ENCODE assay signal across 8 cellular contexts in the genomic region with DNA sequence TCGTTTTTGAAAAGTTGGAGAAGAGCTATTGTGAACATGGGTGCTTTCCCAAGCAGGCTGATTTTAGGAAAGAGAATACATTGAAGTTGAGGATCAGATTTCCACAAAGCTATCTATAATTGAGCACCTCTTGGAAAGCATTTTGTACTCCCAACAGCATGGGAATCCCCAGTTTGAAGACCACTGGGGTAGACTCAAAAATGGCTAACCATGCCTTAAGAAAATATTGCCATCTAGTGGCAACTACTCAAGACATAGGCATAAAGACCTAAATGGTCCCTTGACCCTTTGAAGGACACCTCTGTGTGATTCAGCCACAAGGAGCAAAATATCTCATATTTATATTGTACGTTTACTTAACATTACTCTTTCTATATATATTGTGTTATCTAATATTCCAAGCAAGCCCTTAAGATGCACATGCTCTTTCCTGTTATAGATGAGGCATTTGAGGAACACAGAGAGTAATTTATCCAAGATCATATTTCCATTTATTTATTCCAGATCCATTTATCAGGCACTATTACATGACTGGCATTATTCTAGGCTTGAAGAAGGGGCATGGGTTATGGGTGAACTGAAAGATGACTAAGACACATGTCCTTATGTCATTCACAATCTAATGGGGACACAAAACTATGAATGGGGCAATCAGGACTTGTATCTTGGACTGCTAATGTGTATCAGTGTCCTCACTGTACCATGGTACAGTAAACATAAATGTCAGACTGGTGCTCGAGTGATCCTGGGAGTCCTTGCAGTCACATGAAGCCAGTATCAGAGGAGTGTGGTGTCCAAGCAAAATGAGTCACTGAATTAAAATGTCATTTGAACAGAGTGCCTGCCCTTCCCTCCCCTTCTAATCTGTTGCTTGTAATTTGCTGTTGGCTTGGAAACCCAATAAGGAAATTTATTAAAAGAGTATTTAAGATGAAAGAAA.
DNase-seq lines count a peak whose midpoint lies in the region; ATAC-seq and TF ChIP-seq lines count a peak whose summit lies in the region.

No MANE protein-coding gene starts in this region.

- in situ Hi-C loops in Caki2 (cut with HindIII; ENCODE audit: low pct_unique_long_range_greater_than_20kb, low sequenced_read_pairs) (no loop called here), SK-MEL-5 (cut with HindIII; ENCODE audit: low pct_unique_long_range_greater_than_20kb, low sequenced_read_pairs) (no loop called here)

- peak overlapping the region; percentile 12; the same call in 1 of the 2 replicates for H3K4me2 ChIP-seq in HCT116 (ENCODE audit: low read length)

- POLR2A ChIA-PET in HCT116 (lab: Charles Lee): no interaction called here

- no peaks in the 10 kb centered on the region for H3K4me1 Mint-ChIP-seq in mesothelial cell of epicardium

- no peak overlapping the region for H3K9ac ChIP-seq in HCT116 (ENCODE audit: low read length)

- no peak overlapping the region for H3K4me3 Mint-ChIP-seq in mesothelial cell of epicardium

- H3K36me3 Mint-ChIP-seq in mesothelial cell of epicardium: no peaks in the 10 kb centered on the region

- no peaks in the 10 kb centered on the region for H3K9me3 Mint-ChIP-seq in mesothelial cell of epicardium

- H3K9me2 ChIP-seq in HCT116 (ENCODE audit: insufficient read depth): no peaks in the 10 kb centered on the region

- no TSS peak for BruUV-seq in HCT116 (replicated peaks; lab: Mats Ljungman, UMichigan)

- CTCF ChIA-PET in HCT116 (lab: Charles Lee): interaction anchor here (0.9 to 1.0 kb wide), 6 partner anchors 8 to 524 kb away, joined by 3 to 4 read pairs (median 3); partner anchors contain the start of gene XPO1

- ATAC-seq in HCT116 (peak; percentile 89), GM19467 (IDR thresholded peaks at IDR 0.05; ENCODE audit: unreplicated experiment) (no peak)

- DNase-seq in Caki2 (ENCODE audit: low read depth) (peak; percentile 63), HCT116 (ENCODE audit: low read depth, low spot score) (peak; percentile 60), SK-MEL-5 (ENCODE audit: low read depth, low spot score) (peak; percentile 86), foreskin fibroblast (peak in 1 of 2 donors; percentile 63), prostate gland (ENCODE audit: low spot score) (no peak), MG63 (no peak), mesothelial cell of epicardium (ENCODE audit: low spot score in 2 of 2, unreplicated experiment in 2 of 2) (no peak)

- TF ChIP-seq POLR2A in HCT116 (IDR thresholded peaks at IDR 0.05; ENCODE audit: borderline replicate concordance, extremely low read depth, insufficient read depth, insufficient read length): no peak
- no peak for TF ChIP-seq POLR2A in prostate gland (IDR thresholded peaks at IDR 0.05)

- H3K27me3 ChIP-seq in HCT116 (ENCODE audit: insufficient read depth, low read length) (no peaks in the 10 kb centered on the region), prostate gland (replicated peaks; ENCODE audit: insufficient read depth) (no peaks in the 10 kb centered on the region), MG63 (no peaks in the 10 kb centered on the region)

- no peak overlapping the region for H3K27ac ChIP-seq in HCT116 (ENCODE audit: low read depth, low read length)
- no peak overlapping the region for H3K27ac ChIP-seq in prostate gland

- H3K36me3 ChIP-seq in HCT116 (ENCODE audit: control insufficient read depth in 1 of 2, insufficient read depth in 2 of 2, low read length in 2 of 2) (no peaks in the 10 kb centered on the region), prostate gland (no peaks in the 10 kb centered on the region), MG63 (no peaks in the 10 kb centered on the region)

- peak overlapping the region; percentile 50 for H2AFZ ChIP-seq in HCT116 (ENCODE audit: low read depth, low read length, poor library complexity, severe bottlenecking)

- peak; percentile 51 to 71 (median 62); a peak in 5 of 6 replicates for TF ChIP-seq CTCF in HCT116 (IDR thresholded peaks at IDR 0.05 in 2 of 3, conservative IDR thresholded peaks at IDR 0.05 in 1 of 3; ENCODE audit: borderline replicate concordance in 1 of 3, insufficient read depth in 1 of 3, low read depth in 2 of 3, low read length in 2 of 3)
- TF ChIP-seq CTCF in foreskin fibroblast (IDR thresholded peaks at IDR 0.05; ENCODE audit: low read depth, low read length): peak; percentile 54
- peak in 3 of 4 experiments; percentile 28 to 44 (median 31) for TF ChIP-seq CTCF in prostate gland (IDR thresholded peaks at IDR 0.05)
- TF ChIP-seq CTCF in mesothelial cell of epicardium (IDR thresholded peaks at IDR 0.05; ENCODE audit: unreplicated experiment): no peak

- no peaks in the 10 kb centered on the region for H3K27me3 Mint-ChIP-seq in mesothelial cell of epicardium (ENCODE audit: low read depth)

- H3K9me3 ChIP-seq in HCT116 (ENCODE audit: control insufficient read depth in 1 of 2, insufficient read depth in 1 of 2, low read depth in 1 of 2, low read length in 2 of 2) (no peaks in the 10 kb centered on the region), prostate gland (no peaks in the 10 kb centered on the region), MG63 (no peaks in the 10 kb centered on the region)

- peak; percentile 84 for TF ChIP-seq RAD21 in HCT116 (IDR thresholded peaks at IDR 0.05; ENCODE audit: low read depth)

- H3K27ac Mint-ChIP-seq in mesothelial cell of epicardium: no peak overlapping the region

- intact Hi-C loops in HCT116 (cut with micrococcal nuclease): loop anchor here (2.0 kb wide), 1 partner anchor 232 kb away; no protein-coding TSS in a partner anchor
- intact Hi-C loops in prostate gland (cut with DNase I): no loop called here

- WGBS in prostate gland: 55% methylated on average over 3 of the region's 3 CpGs

- H3K4me3 ChIP-seq in HCT116 (replicated peaks in 1 of 2; ENCODE audit: low read depth in 1 of 2, low read length in 2 of 2): no peak overlapping the region
- no peak overlapping the region for H3K4me3 ChIP-seq in foreskin fibroblast (ENCODE audit: low read depth in 1 of 2, low read length in 2 of 2)
- no peak overlapping the region for H3K4me3 ChIP-seq in prostate gland
- H3K4me3 ChIP-seq in MG63: no peak overlapping the region

- RAD21 ChIA-PET in HCT116 (lab: Charles Lee; ENCODE audit: low non-redundant PET in 1 of 2, low total read pairs in 2 of 2, uncharacterized antibody in 2 of 2, unreplicated experiment in 2 of 2): interaction anchor here in 1 of 2 experiments (0.6 kb wide), 1 partner anchor 361 kb away, joined by 4 read pairs; no protein-coding TSS in a partner anchor

- H3K4me1 ChIP-seq in HCT116 (ENCODE audit: control insufficient read depth in 1 of 2, insufficient read depth in 2 of 2, low read length in 2 of 2): peaks cover 6 to 13% of the 10 kb centered on the region in 2 experiments; a peak in 3 of 4 replicates
- H3K4me1 ChIP-seq in prostate gland (replicated peaks): no peaks in the 10 kb centered on the region

- no peaks in the 10 kb centered on the region for H4K20me1 ChIP-seq in HCT116 (ENCODE audit: insufficient read depth)

- no peaks in the 10 kb centered on the region for H3K79me2 ChIP-seq in HCT116 (ENCODE audit: insufficient read depth, low read length)

TF ChIP-seq in HCT116, 20 proteins besides CTCF, POLR2A, EP300 and RAD21:
- TF ChIP-seq SIN3A (IDR thresholded peaks at IDR 0.05; ENCODE audit: low read depth) (no peak), FOSL1 (IDR thresholded peaks at IDR 0.05; ENCODE audit: low read depth) (no peak), EZH2 (IDR thresholded peaks at IDR 0.05) (no peak)
- TF ChIP-seq, protein P1, sequence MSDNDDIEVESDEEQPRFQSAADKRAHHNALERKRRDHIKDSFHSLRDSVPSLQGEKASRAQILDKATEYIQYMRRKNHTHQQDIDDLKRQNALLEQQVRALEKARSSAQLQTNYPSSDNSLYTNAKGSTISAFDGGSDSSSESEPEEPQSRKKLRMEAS (IDR thresholded peaks at IDR 0.05): no peak

Comparison
In these comparisons a context has a peak if more than half of its experiments do, and no peak if none do; other contexts are left out.
1. DNase-seq: peak in Caki2 (single experiment), HCT116 (single experiment) and SK-MEL-5 (single experiment); none in prostate gland (single experiment), MG63 (single experiment) and mesothelial cell of epicardium (0 of 2).